In genomic region chr10:99982728-99983127, GRCh38 we compare ENCODE assay signal across 13 cellular contexts. TPM values are rescaled to one million over a fixed set of nuclear protein-coding genes. Genes with fewer than 3 reads are reported as not detected.
DNase-seq lines count a peak whose midpoint lies in the region; ATAC-seq, FAIRE-seq and TF ChIP-seq lines count a peak whose summit lies in the region.
"Had no signal": no experiment of that assay in that cellular context is flagged by ENCODE, and none has a peak within 500 bp of the region (broad histone marks: within the 10 kb centered on the region; RNA-seq: fewer than 3 reads in every experiment).

No MANE protein-coding gene starts in this region.

- TF ChIP-seq CTCF in left ventricle myocardium inferior (IDR thresholded peaks at IDR 0.05; ENCODE audit: borderline replicate concordance) (no peak), esophagus squamous epithelium (IDR thresholded peaks at IDR 0.05) (no peak), osteoblast (IDR thresholded peaks at IDR 0.05; ENCODE audit: extremely low read depth, low read depth, low read length) (no peak), vagina (IDR thresholded peaks at IDR 0.05) (no peak)

- no peak for DNase-seq in left ventricle myocardium inferior
- no peak for DNase-seq in left ventricle myocardium superior
- DNase-seq in esophagus squamous epithelium (lab: John Stamatoyannopoulos, UW), result no peak
- no peak for DNase-seq in osteoblast (ENCODE audit: insufficient read length, low spot score, missing footprints)
- DNase-seq in vagina (ENCODE audit: extremely low spot score in 2 of 2), result no peak
- no peak for DNase-seq in RCC 7860 (ENCODE audit: low spot score)
- DNase-seq: activated naive CD4-positive, alpha-beta T cell treated with anti-CD3 and anti-CD28 coated beads for 36 hours; NCI-H2171; NK-92 treated with Interleukin-12 subunit alpha and Interleukin-12 subunit beta, amount 100 ng/mL, for 24 hours had no signal

- FAIRE-seq in RCC 7860 (lab: Jason Lieb, UNC), result no peak
- FAIRE-seq: A549 had no signal

- intact Hi-C loops in left ventricle myocardium inferior (cut with micrococcal nuclease), result no loop called here
- intact Hi-C loops in left ventricle myocardium superior (cut with micrococcal nuclease), result no loop called here
- intact Hi-C loops in esophagus squamous epithelium (cut with DNase I), result no loop called here
- intact Hi-C loops in vagina (cut with DNase I), result no loop called here

- no peak overlapping the region for H2AFZ ChIP-seq in osteoblast (ENCODE audit: low read length)

- H3K36me3 ChIP-seq in left ventricle myocardium inferior, result no peaks in the 10 kb centered on the region
- H3K36me3 ChIP-seq in esophagus squamous epithelium, result no peaks in the 10 kb centered on the region
- no peaks in the 10 kb centered on the region for H3K36me3 ChIP-seq in osteoblast (ENCODE audit: insufficient read depth, low read length)
- no peaks in the 10 kb centered on the region for H3K36me3 ChIP-seq in vagina
- H3K36me3 ChIP-seq: cardiac muscle cell had no signal

- no peak for TF ChIP-seq POLR2A in esophagus squamous epithelium (IDR thresholded peaks at IDR 0.05)
- no peak for TF ChIP-seq POLR2A in vagina (IDR thresholded peaks at IDR 0.05)

- no peak for ATAC-seq in left ventricle myocardium superior
- ATAC-seq in HG03439 (IDR thresholded peaks at IDR 0.05; ENCODE audit: unreplicated experiment), result no peak
- ATAC-seq in GM19463 (IDR thresholded peaks at IDR 0.05; ENCODE audit: unreplicated experiment), result no peak

- H3K9me3 ChIP-seq in left ventricle myocardium inferior (replicated peaks) (no peaks in the 10 kb centered on the region), esophagus squamous epithelium (no peaks in the 10 kb centered on the region), osteoblast (ENCODE audit: low read depth, low read length) (no peaks in the 10 kb centered on the region), vagina (no peaks in the 10 kb centered on the region)
- H3K9me3 ChIP-seq: A549 had no signal

- peaks cover 98% of the 10 kb centered on the region for H3K79me2 ChIP-seq in osteoblast (ENCODE audit: insufficient read depth, low read length)

- H4K20me1 ChIP-seq in osteoblast (ENCODE audit: insufficient read depth, low read length), result no peaks in the 10 kb centered on the region

- H3K4me1 ChIP-seq in left ventricle myocardium inferior (peaks cover 68% of the 10 kb centered on the region), esophagus squamous epithelium (peaks cover 11 to 80% (median 49%) of the 10 kb centered on the region in 3 donors), osteoblast (ENCODE audit: insufficient read depth, low read length) (peaks cover 26% of the 10 kb centered on the region), vagina (peaks cover 80% of the 10 kb centered on the region)

- H3K27ac ChIP-seq in left ventricle myocardium inferior (replicated peaks) (peak overlapping the region; percentile 79), esophagus squamous epithelium (peak overlapping the region; percentile 79 to 86 (median 82)), osteoblast (ENCODE audit: low read depth, low read length) (peak overlapping the region; percentile 65), vagina (peak overlapping the region; percentile 86)

- WGBS in esophagus squamous epithelium, 2 donors, result 75 to 85% methylated on average over 4 to 5 of the region's 5 CpGs

- no peak overlapping the region for H3K4me3 ChIP-seq in left ventricle myocardium inferior
- no peak overlapping the region for H3K4me3 ChIP-seq in esophagus squamous epithelium
- no peak overlapping the region for H3K4me3 ChIP-seq in osteoblast (ENCODE audit: insufficient read depth, low read length)
- H3K4me3 ChIP-seq in vagina, result no peak overlapping the region
- H3K4me3 ChIP-seq: A549, cardiac muscle cell had no signal

- H3K27me3 ChIP-seq in left ventricle myocardium inferior (ENCODE audit: low read depth) (no peaks in the 10 kb centered on the region), esophagus squamous epithelium (no peaks in the 10 kb centered on the region), osteoblast (ENCODE audit: insufficient read depth, low read length) (no peaks in the 10 kb centered on the region), vagina (no peaks in the 10 kb centered on the region)
- H3K27me3 ChIP-seq: cardiac muscle cell had no signal

- H3K4me2 ChIP-seq in osteoblast (ENCODE audit: insufficient read depth, low read length), result no peak overlapping the region

RNA-seq across cellular contexts. Expression of gene DNMBP, which starts 27.0 kb away (rescaled TPM):
- total RNA-seq in left ventricle myocardium inferior (7.7 TPM), left ventricle myocardium superior (5.5 TPM), esophagus squamous epithelium (10 to 100 TPM in 3 of 4 donors, 1 to 10 TPM in 1; 9.5 to 15.8 (median 11.4) TPM), osteoblast (13.0 and 15.9 TPM in 2 replicates), vagina (31.9 TPM)
